ENCODE assay signal across 1 cellular context in the genomic region with DNA sequence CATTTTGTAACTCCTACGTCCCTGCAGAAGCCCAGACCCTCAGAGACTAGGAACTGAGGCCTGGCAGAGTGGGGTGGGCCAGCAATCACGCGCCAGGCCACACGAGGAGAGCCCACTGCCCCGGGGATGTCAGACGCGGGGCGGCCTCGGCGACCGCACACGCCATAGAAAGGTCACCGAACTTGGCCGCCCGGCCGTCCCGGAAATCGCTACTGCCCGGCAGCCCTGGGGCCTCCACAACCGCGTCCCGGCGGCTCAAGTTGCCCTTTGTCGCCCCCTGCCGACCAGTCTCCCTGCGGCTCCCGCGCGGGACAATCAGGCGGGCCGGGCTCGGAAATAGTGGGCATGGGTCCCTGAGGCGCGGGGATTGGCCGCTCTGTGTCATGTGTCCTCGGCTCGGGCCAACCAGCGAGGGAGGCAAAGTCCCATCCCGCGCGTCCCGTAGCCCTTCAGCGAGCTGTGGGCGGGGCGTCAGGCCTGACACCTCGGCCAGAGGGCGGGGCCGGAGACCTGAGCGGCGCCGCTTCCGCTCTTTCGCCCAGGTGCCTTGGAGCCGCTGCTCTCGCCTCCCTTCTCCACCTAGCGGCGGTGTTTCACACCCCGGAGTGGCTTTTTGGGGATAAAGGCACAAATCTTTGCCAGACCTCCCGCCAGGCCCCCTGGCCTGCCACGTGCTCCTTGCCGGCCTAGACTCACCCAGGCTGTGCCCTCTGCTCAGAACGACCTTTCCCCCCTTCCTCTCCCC.
TF ChIP-seq lines count a peak whose summit lies in the region.

No MANE protein-coding gene starts in this region.

TF ChIP-seq in HepG2, 621 proteins besides CTCF, POLR2A, EP300 and RAD21 (continued from another document):
- 0 out of 2 replicates have a peak, but pooled peaks have one; percentile 83 for TF ChIP-seq ZNF816 (CRISPR knock-in tag; IDR thresholded peaks at IDR 0.05; ENCODE audit: borderline replicate concordance)
- TF ChIP-seq ARID4A (CRISPR knock-in tag; IDR thresholded peaks at IDR 0.05; ENCODE audit: borderline replicate concordance): peak; percentile 79; the same call in 1 of the 2 replicates
- TF ChIP-seq ZNF20 (CRISPR knock-in tag; IDR thresholded peaks at IDR 0.05): peak; percentile 38; the same call in 1 of the 2 replicates
- TF ChIP-seq ZNF431 (CRISPR knock-in tag; IDR thresholded peaks at IDR 0.05; ENCODE audit: borderline replicate concordance, low read depth): 0 out of 2 replicates have a peak, but pooled peaks have one; percentile 72
- TF ChIP-seq PHF20 (CRISPR knock-in tag; IDR thresholded peaks at IDR 0.05): peak; percentile 89
- peak; percentile 91 for TF ChIP-seq NFYB (CRISPR knock-in tag; IDR thresholded peaks at IDR 0.05)
- TF ChIP-seq ZNF879 (CRISPR knock-in tag; IDR thresholded peaks at IDR 0.05): peak; percentile 20; the same call in 1 of the 2 replicates
- TF ChIP-seq ZNF558 (CRISPR knock-in tag; IDR thresholded peaks at IDR 0.05; ENCODE audit: borderline replicate concordance): peak; percentile 81; the same call in 1 of the 2 replicates
- no peak for TF ChIP-seq SMARCC2 (IDR thresholded peaks at IDR 0.05)
- TF ChIP-seq MYNN (CRISPR knock-in tag; IDR thresholded peaks at IDR 0.05; ENCODE audit: low read depth): 0 out of 2 replicates have a peak, but pooled peaks have one; percentile 46
- TF ChIP-seq BRD4 (CRISPR knock-in tag; IDR thresholded peaks at IDR 0.05): peak; percentile 78; the same call in 1 of the 2 replicates
- peak; percentile 73; the same call in 1 of the 2 replicates for TF ChIP-seq ZBTB26 (CRISPR knock-in tag; IDR thresholded peaks at IDR 0.05; ENCODE audit: borderline replicate concordance)
- peak; percentile 89; the same call in 1 of the 2 replicates for TF ChIP-seq SAFB2 (CRISPR knock-in tag; IDR thresholded peaks at IDR 0.05; ENCODE audit: borderline replicate concordance, low read depth)
- TF ChIP-seq, protein P1, sequence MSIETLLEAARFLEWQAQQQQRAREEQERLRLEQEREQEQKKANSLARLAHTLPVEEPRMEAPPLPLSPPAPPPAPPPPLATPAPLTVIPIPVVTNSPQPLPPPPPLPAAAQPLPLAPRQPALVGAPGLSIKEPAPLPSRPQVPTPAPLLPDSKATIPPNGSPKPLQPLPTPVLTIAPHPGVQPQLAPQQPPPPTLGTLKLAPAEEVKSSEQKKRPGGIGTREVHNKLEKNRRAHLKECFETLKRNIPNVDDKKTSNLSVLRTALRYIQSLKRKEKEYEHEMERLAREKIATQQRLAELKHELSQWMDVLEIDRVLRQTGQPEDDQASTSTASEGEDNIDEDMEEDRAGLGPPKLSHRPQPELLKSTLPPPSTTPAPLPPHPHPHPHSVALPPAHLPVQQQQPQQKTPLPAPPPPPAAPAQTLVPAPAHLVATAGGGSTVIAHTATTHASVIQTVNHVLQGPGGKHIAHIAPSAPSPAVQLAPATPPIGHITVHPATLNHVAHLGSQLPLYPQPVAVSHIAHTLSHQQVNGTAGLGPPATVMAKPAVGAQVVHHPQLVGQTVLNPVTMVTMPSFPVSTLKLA (IDR thresholded peaks at IDR 0.05): peak; percentile 31
- TF ChIP-seq SRSF4 (IDR thresholded peaks at IDR 0.05; ENCODE audit: low read depth, low read length, poor library complexity, severe bottlenecking): no peak
- no peak for TF ChIP-seq ZNF577 (CRISPR knock-in tag; IDR thresholded peaks at IDR 0.05; ENCODE audit: borderline replicate concordance, low read depth)
- no peak for TF ChIP-seq SUZ12 (IDR thresholded peaks at IDR 0.05; ENCODE audit: low read depth, low read length)
- TF ChIP-seq AHDC1 (CRISPR knock-in tag; IDR thresholded peaks at IDR 0.05; ENCODE audit: borderline replicate concordance): 0 out of 2 replicates have a peak, but pooled peaks have one; percentile 26
